ENCODE assay signal across 9 cellular contexts in genomic region chr6:127515234-127515793, GRCh38. TPM values are rescaled to one million over a fixed set of nuclear protein-coding genes. Genes with fewer than 3 reads are reported as not detected.
DNase-seq lines count a peak whose midpoint lies in the region; ATAC-seq and TF ChIP-seq lines count a peak whose summit lies in the region.
"Had no signal": no experiment of that assay in that cellular context is flagged by ENCODE, and none has a peak within 500 bp of the region (broad histone marks: within the 10 kb centered on the region; RNA-seq: fewer than 3 reads in every experiment).

No MANE protein-coding gene starts in this region.

- intact Hi-C loops in activated CD8-positive, alpha-beta T cell treated with anti-CD3 and anti-CD28 coated beads for 36 hours (cut with micrococcal nuclease), result loop anchor here (2.0 to 10.0 kb wide), 2 partner anchors 31 to 171 kb away; partner anchors contain the start of gene ECHDC1

- H3K79me2 ChIP-seq in neural progenitor cell (ENCODE audit: low read depth), result peaks cover 15% of the 10 kb centered on the region

- H3K4me1 ChIP-seq in BLaER1 treated with 17β-estradiol and CSF1 and Interleukin-3, amounts not matched to agents 10 nM and 100 nM, result peaks cover 6 to 23% (median 12%) of the 10 kb centered on the region in 10 experiments; a peak in 15 of 20 replicates
- H3K4me1 ChIP-seq in HUES6 (ENCODE audit: control insufficient read depth, insufficient read depth, low read length) (peaks cover 12% of the 10 kb centered on the region), neural progenitor cell (peaks cover 26% of the 10 kb centered on the region)

- peak overlapping the region; percentile 86 for H3K4me3 Mint-ChIP-seq in activated CD8-positive, alpha-beta T cell treated with anti-CD3 and anti-CD28 coated beads for 36 hours
- peak overlapping the region; percentile 93 for H3K4me3 Mint-ChIP-seq in neural progenitor cell

- peaks cover 0 to 13% (median 0%) of the 10 kb centered on the region in 11 experiments; a peak in 6 of 22 replicates for H4K20me1 ChIP-seq in BLaER1 treated with 17β-estradiol and CSF1 and Interleukin-3, amounts not matched to agents 10 nM and 100 nM
- peaks cover 38% of the 10 kb centered on the region for H4K20me1 ChIP-seq in neural progenitor cell (ENCODE audit: low read depth)

- CTCF ChIA-PET in activated CD8-positive, alpha-beta T cell treated with anti-CD3 and anti-CD28 coated beads for 36 hours (lab: Charles Lee), result interaction anchor here (0.9 to 7.9 kb wide), 31 partner anchors 9 to 340 kb away, joined by 3 to 86 read pairs (median 9); partner anchors contain the start of genes KIAA0408 and RNF146

- H3K36me3 ChIP-seq in BLaER1 treated with 17β-estradiol and CSF1 and Interleukin-3, amounts not matched to agents 10 nM and 100 nM, result no peaks in the 10 kb centered on the region
- H3K36me3 ChIP-seq in HUES6 (ENCODE audit: control insufficient read depth, insufficient read depth, low read length) (no peaks in the 10 kb centered on the region), neural progenitor cell (peaks cover 20% of the 10 kb centered on the region)

- H3K9me3 Mint-ChIP-seq in activated CD8-positive, alpha-beta T cell treated with anti-CD3 and anti-CD28 coated beads for 36 hours, result no peaks in the 10 kb centered on the region
- H3K9me3 Mint-ChIP-seq in neural progenitor cell, result no peaks in the 10 kb centered on the region

- no peak for TF ChIP-seq CTCF in activated CD8-positive, alpha-beta T cell treated with anti-CD3 and anti-CD28 coated beads for 36 hours (IDR thresholded peaks at IDR 0.05)
- TF ChIP-seq CTCF in fibroblast of the aortic adventitia (IDR thresholded peaks at IDR 0.05; ENCODE audit: insufficient read depth, low read length), result no peak
- TF ChIP-seq CTCF in neural progenitor cell (IDR thresholded peaks at IDR 0.05), result peak; percentile 50

- H3F3A ChIP-seq in neural progenitor cell (ENCODE audit: low read depth), result peaks cover 56% of the 10 kb centered on the region

- peaks cover 4% of the 10 kb centered on the region for H3K36me3 Mint-ChIP-seq in activated CD8-positive, alpha-beta T cell treated with anti-CD3 and anti-CD28 coated beads for 36 hours (ENCODE audit: low read depth)
- peaks cover 29% of the 10 kb centered on the region for H3K36me3 Mint-ChIP-seq in neural progenitor cell

- peak overlapping the region in 3 of 11 experiments; percentile 7 to 19 (median 14); a peak in 2 of 22 replicates for H3K27ac ChIP-seq in BLaER1 treated with 17β-estradiol and CSF1 and Interleukin-3, amounts not matched to agents 10 nM and 100 nM
- H3K27ac ChIP-seq in HUES6 (ENCODE audit: low read depth, low read length) (no peak overlapping the region), neural progenitor cell (no peak overlapping the region)

- no peaks in the 10 kb centered on the region for H3K9me3 ChIP-seq in BLaER1 treated with 17β-estradiol and CSF1 and Interleukin-3, amounts not matched to agents 10 nM and 100 nM (replicated peaks in 1 of 11)
- H3K9me3 ChIP-seq in HUES6 (ENCODE audit: control insufficient read depth, insufficient read depth, low read depth, low read length) (no peaks in the 10 kb centered on the region), neural progenitor cell (ENCODE audit: low read depth) (no peaks in the 10 kb centered on the region)

- peak overlapping the region; percentile 29 for H2AFZ ChIP-seq in neural progenitor cell (replicated peaks)

- H3K4me2 ChIP-seq in BLaER1 treated with 17β-estradiol and CSF1 and Interleukin-3, amounts not matched to agents 10 nM and 100 nM, result peak overlapping the region; percentile 79 to 99 (median 95)
- peak overlapping the region; percentile 94 for H3K4me2 ChIP-seq in neural progenitor cell

- peak overlapping the region; percentile 65 for H3K27ac Mint-ChIP-seq in activated CD8-positive, alpha-beta T cell treated with anti-CD3 and anti-CD28 coated beads for 36 hours
- no peak overlapping the region for H3K27ac Mint-ChIP-seq in neural progenitor cell

- H3K4me3 ChIP-seq in BLaER1 treated with 17β-estradiol and CSF1 and Interleukin-3, amounts not matched to agents 10 nM and 100 nM, result peak overlapping the region; percentile 55 to 78 (median 68)
- H3K4me3 ChIP-seq in HUES6 (ENCODE audit: low read depth, low read length) (peak overlapping the region; percentile 76), fibroblast of the aortic adventitia (ENCODE audit: low read depth, low read length) (peak overlapping the region; percentile 74), neural progenitor cell (peak overlapping the region; percentile 65)

- peaks cover 31% of the 10 kb centered on the region for H3K27me3 Mint-ChIP-seq in activated CD8-positive, alpha-beta T cell treated with anti-CD3 and anti-CD28 coated beads for 36 hours
- peaks cover 8% of the 10 kb centered on the region for H3K27me3 Mint-ChIP-seq in neural progenitor cell (ENCODE audit: insufficient read depth, low read depth)

- ATAC-seq in GM18907 (IDR thresholded peaks at IDR 0.05; ENCODE audit: unreplicated experiment), result peak; percentile 31
- ATAC-seq in activated CD8-positive, alpha-beta T cell treated with anti-CD3 and anti-CD28 coated beads for 36 hours, result peak; percentile 14
- ATAC-seq in GM21529 (IDR thresholded peaks at IDR 0.05; ENCODE audit: unreplicated experiment), result no peak

- POLR2A ChIA-PET in activated CD8-positive, alpha-beta T cell treated with anti-CD3 and anti-CD28 coated beads for 36 hours (lab: Charles Lee), result interaction anchor here (0.8 to 3.9 kb wide), 5 partner anchors 14 to 248 kb away, joined by 3 to 24 read pairs (median 3); partner anchors contain the start of gene RNF146

- H3K9ac ChIP-seq in BLaER1 treated with 17β-estradiol and CSF1 and Interleukin-3, amounts not matched to agents 10 nM and 100 nM, result peak overlapping the region; percentile 15 to 67 (median 55); a peak in 20 of 22 replicates
- H3K9ac ChIP-seq in HUES6 (ENCODE audit: low read length) (peak overlapping the region; percentile 20), neural progenitor cell (no peak overlapping the region)

- DNase-seq in activated CD8-positive, alpha-beta T cell treated with anti-CD3 and anti-CD28 coated beads for 36 hours, result no peak
- peak; percentile 14 for DNase-seq in fibroblast of the aortic adventitia (ENCODE audit: low read depth)
- DNase-seq in neural progenitor cell (ENCODE audit: low spot score), result peak; percentile 73
- no peak for DNase-seq in effector CD8-positive, alpha-beta T cell (lab: John Stamatoyannopoulos, UW)

- peaks cover 26% of the 10 kb centered on the region for H3K4me1 Mint-ChIP-seq in activated CD8-positive, alpha-beta T cell treated with anti-CD3 and anti-CD28 coated beads for 36 hours (ENCODE audit: low read depth)
- peaks cover 44% of the 10 kb centered on the region for H3K4me1 Mint-ChIP-seq in neural progenitor cell

- H3K27me3 ChIP-seq in BLaER1 treated with 17β-estradiol and CSF1 and Interleukin-3, amounts not matched to agents 10 nM and 100 nM, result peaks cover 13 to 22% (median 17%) of the 10 kb centered on the region in 11 experiments
- peaks cover 53% of the 10 kb centered on the region for H3K27me3 ChIP-seq in HUES6 (ENCODE audit: control insufficient read depth, insufficient read depth, low read length)
- peaks cover 13% of the 10 kb centered on the region for H3K27me3 ChIP-seq in neural progenitor cell

RNA-seq across cellular contexts. Expression of gene KIAA0408, which starts 56.1 kb away (rescaled TPM):
- total RNA-seq in activated CD8-positive, alpha-beta T cell treated with anti-CD3 and anti-CD28 coated beads for 36 hours, result 1 to 10 TPM; 1.8 to 2.6 TPM
- total RNA-seq in fibroblast of the aortic adventitia (ENCODE audit: low replicate concordance) (1.5 and 12.8 TPM in 2 replicates), neural progenitor cell (ENCODE audit: low replicate concordance) (2.2 and 9.7 TPM in 2 replicates)
- total RNA-seq: NCI-H460 had no signal

Comparison
In these comparisons a context has a peak if more than half of its experiments do, and no peak if none do; other contexts are left out.
1. DNase-seq: peak in fibroblast of the aortic adventitia (single experiment) and neural progenitor cell (single experiment); none in activated CD8-positive, alpha-beta T cell treated with anti-CD3 and anti-CD28 coated beads for 36 hours (single experiment) and effector CD8-positive, alpha-beta T cell (single experiment).
2. Peak in every context shown above with its lines, with median percentiles within 50 percentile points of each other: H3K4me3 ChIP-seq.